In genomic region chr21:45041984-45042663, GRCh38 we compare ENCODE assay signal across 1 cellular context.
TF ChIP-seq lines count a peak whose summit lies in the region.

No MANE protein-coding gene starts in this region.

TF ChIP-seq in HepG2, 621 proteins besides CTCF, POLR2A, EP300 and RAD21:
- TF ChIP-seq, protein P1, sequence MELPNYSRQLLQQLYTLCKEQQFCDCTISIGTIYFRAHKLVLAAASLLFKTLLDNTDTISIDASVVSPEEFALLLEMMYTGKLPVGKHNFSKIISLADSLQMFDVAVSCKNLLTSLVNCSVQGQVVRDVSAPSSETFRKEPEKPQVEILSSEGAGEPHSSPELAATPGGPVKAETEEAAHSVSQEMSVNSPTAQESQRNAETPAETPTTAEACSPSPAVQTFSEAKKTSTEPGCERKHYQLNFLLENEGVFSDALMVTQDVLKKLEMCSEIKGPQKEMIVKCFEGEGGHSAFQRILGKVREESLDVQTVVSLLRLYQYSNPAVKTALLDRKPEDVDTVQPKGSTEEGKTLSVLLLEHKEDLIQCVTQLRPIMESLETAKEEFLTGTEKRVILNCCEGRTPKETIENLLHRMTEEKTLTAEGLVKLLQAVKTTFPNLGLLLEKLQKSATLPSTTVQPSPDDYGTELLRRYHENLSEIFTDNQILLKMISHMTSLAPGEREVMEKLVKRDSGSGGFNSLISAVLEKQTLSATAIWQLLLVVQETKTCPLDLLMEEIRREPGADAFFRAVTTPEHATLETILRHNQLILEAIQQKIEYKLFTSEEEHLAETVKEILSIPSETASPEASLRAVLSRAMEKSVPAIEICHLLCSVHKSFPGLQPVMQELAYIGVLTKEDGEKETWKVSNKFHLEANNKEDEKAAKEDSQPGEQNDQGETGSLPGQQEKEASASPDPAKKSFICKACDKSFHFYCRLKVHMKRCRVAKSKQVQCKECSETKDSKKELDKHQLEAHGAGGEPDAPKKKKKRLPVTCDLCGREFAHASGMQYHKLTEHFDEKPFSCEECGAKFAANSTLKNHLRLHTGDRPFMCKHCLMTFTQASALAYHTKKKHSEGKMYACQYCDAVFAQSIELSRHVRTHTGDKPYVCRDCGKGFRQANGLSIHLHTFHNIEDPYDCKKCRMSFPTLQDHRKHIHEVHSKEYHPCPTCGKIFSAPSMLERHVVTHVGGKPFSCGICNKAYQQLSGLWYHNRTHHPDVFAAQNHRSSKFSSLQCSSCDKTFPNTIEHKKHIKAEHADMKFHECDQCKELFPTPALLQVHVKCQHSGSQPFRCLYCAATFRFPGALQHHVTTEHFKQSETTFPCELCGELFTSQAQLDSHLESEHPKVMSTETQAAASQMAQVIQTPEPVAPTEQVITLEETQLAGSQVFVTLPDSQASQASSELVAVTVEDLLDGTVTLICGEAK (IDR thresholded peaks at IDR 0.05) = peak; percentile 5; the same call in 1 of the 2 replicates
- TF ChIP-seq, protein P1 (CRISPR knock-in tag; IDR thresholded peaks at IDR 0.05) = no peak
- TF ChIP-seq, protein P2, sequence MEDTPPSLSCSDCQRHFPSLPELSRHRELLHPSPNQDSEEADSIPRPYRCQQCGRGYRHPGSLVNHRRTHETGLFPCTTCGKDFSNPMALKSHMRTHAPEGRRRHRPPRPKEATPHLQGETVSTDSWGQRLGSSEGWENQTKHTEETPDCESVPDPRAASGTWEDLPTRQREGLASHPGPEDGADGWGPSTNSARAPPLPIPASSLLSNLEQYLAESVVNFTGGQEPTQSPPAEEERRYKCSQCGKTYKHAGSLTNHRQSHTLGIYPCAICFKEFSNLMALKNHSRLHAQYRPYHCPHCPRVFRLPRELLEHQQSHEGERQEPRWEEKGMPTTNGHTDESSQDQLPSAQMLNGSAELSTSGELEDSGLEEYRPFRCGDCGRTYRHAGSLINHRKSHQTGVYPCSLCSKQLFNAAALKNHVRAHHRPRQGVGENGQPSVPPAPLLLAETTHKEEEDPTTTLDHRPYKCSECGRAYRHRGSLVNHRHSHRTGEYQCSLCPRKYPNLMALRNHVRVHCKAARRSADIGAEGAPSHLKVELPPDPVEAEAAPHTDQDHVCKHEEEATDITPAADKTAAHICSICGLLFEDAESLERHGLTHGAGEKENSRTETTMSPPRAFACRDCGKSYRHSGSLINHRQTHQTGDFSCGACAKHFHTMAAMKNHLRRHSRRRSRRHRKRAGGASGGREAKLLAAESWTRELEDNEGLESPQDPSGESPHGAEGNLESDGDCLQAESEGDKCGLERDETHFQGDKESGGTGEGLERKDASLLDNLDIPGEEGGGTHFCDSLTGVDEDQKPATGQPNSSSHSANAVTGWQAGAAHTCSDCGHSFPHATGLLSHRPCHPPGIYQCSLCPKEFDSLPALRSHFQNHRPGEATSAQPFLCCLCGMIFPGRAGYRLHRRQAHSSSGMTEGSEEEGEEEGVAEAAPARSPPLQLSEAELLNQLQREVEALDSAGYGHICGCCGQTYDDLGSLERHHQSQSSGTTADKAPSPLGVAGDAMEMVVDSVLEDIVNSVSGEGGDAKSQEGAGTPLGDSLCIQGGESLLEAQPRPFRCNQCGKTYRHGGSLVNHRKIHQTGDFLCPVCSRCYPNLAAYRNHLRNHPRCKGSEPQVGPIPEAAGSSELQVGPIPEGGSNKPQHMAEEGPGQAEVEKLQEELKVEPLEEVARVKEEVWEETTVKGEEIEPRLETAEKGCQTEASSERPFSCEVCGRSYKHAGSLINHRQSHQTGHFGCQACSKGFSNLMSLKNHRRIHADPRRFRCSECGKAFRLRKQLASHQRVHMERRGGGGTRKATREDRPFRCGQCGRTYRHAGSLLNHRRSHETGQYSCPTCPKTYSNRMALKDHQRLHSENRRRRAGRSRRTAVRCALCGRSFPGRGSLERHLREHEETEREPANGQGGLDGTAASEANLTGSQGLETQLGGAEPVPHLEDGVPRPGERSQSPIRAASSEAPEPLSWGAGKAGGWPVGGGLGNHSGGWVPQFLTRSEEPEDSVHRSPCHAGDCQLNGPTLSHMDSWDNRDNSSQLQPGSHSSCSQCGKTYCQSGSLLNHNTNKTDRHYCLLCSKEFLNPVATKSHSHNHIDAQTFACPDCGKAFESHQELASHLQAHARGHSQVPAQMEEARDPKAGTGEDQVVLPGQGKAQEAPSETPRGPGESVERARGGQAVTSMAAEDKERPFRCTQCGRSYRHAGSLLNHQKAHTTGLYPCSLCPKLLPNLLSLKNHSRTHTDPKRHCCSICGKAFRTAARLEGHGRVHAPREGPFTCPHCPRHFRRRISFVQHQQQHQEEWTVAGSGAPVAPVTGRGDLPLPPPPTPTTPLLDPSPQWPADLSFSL (CRISPR knock-in tag; IDR thresholded peaks at IDR 0.05) = peak; percentile 91; the same call in 1 of the 2 replicates
- TF ChIP-seq, protein P3, sequence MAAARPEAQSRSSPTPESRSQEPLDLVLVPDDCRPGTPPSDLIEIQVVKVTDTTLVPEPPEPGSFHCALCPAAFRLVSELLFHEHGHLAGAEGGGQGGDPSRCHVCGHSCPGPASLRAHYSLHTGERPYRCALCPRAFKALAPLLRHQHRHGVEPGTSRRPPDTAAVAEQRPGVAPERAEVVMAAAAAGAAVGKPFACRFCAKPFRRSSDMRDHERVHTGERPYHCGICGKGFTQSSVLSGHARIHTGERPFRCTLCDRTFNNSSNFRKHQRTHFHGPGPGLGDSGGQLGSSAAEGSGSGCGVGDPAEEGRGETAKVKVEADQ (CRISPR knock-in tag; IDR thresholded peaks at IDR 0.05; ENCODE audit: borderline replicate concordance) = no peak
- no peak for TF ChIP-seq ZNF572 (CRISPR knock-in tag; IDR thresholded peaks at IDR 0.05)
- TF ChIP-seq SCMH1 (CRISPR knock-in tag; IDR thresholded peaks at IDR 0.05; ENCODE audit: borderline replicate concordance) = no peak
- 0 out of 2 replicates have a peak, but pooled peaks have one; percentile 35 for TF ChIP-seq ZNF383 (CRISPR knock-in tag; IDR thresholded peaks at IDR 0.05; ENCODE audit: borderline replicate concordance)
